1 cellular context compared by ENCODE assay signal in the genomic region with DNA sequence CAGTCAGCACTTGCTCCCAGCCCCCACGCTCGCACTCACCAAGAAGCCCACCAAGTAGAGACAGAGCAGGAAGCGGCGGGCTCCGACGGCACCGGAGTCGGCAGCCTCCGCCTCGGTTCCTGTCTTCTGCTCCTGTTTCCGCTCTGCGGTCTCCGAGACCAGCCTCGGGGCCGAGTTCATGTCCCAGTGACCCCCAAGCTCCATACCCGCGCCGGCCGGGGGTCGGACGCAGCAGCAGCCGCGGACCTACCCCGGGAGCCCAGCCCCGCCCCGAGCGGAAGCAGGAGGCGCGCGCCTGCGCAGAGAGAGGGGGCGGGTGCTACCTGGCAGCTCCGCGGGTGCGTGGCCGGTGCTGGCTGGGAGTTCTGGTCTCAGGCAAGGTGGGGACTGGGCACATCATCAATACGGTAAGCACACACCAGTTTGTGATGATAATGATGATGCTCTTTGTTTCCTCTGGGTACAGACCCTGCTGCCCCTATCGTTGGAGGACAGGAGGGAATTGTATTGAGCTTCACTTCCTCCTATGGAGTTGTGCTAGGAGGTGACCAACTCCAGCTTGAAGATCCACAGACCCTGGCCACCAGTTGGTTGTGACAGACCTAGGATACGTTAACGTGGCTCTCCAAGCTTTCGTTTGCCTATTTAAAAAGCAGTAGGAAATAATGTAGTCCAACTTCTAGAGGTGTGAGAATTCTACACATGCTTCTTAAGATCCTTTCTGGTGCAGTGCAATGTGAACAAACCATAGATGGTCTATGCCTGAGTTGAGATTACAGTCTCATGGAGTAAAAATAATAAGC.
TF ChIP-seq lines count a peak whose summit lies in the region.

No MANE protein-coding gene starts in this region.

TF ChIP-seq in HepG2, 621 proteins besides CTCF, POLR2A, EP300 and RAD21 (continued from another document and continues in another):
- TF ChIP-seq, protein P1, sequence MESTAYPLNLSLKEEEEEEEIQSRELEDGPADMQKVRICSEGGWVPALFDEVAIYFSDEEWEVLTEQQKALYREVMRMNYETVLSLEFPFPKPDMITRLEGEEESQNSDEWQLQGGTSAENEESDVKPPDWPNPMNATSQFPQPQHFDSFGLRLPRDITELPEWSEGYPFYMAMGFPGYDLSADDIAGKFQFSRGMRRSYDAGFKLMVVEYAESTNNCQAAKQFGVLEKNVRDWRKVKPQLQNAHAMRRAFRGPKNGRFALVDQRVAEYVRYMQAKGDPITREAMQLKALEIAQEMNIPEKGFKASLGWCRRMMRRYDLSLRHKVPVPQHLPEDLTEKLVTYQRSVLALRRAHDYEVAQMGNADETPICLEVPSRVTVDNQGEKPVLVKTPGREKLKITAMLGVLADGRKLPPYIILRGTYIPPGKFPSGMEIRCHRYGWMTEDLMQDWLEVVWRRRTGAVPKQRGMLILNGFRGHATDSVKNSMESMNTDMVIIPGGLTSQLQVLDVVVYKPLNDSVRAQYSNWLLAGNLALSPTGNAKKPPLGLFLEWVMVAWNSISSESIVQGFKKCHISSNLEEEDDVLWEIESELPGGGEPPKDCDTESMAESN (CRISPR knock-in tag; conservative IDR thresholded peaks at IDR 0.05), result 0 out of 2 replicates have a peak, but pooled peaks have one; percentile 54
- no peak for TF ChIP-seq TMF1 (CRISPR knock-in tag; IDR thresholded peaks at IDR 0.05; ENCODE audit: low read depth)
- TF ChIP-seq, protein P2, sequence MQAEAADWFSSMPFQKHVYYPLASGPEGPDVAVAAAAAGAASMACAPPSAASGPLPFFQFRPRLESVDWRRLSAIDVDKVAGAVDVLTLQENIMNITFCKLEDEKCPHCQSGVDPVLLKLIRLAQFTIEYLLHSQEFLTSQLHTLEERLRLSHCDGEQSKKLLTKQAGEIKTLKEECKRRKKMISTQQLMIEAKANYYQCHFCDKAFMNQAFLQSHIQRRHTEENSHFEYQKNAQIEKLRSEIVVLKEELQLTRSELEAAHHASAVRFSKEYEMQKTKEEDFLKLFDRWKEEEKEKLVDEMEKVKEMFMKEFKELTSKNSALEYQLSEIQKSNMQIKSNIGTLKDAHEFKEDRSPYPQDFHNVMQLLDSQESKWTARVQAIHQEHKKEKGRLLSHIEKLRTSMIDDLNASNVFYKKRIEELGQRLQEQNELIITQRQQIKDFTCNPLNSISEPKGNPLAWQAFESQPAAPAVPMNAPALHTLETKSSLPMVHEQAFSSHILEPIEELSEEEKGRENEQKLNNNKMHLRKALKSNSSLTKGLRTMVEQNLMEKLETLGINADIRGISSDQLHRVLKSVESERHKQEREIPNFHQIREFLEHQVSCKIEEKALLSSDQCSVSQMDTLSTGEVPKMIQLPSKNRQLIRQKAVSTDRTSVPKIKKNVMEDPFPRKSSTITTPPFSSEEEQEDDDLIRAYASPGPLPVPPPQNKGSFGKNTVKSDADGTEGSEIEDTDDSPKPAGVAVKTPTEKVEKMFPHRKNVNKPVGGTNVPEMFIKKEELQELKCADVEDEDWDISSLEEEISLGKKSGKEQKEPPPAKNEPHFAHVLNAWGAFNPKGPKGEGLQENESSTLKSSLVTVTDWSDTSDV (CRISPR knock-in tag; IDR thresholded peaks at IDR 0.05), result 0 out of 2 replicates have a peak, but pooled peaks have one; percentile 61
- TF ChIP-seq KDM3A (CRISPR knock-in tag; IDR thresholded peaks at IDR 0.05; ENCODE audit: low read depth), result peak; percentile 89; the same call in 1 of the 2 replicates
- peak; percentile 92 for TF ChIP-seq ZNF547 (CRISPR knock-in tag; IDR thresholded peaks at IDR 0.05)
- TF ChIP-seq, protein P3, sequence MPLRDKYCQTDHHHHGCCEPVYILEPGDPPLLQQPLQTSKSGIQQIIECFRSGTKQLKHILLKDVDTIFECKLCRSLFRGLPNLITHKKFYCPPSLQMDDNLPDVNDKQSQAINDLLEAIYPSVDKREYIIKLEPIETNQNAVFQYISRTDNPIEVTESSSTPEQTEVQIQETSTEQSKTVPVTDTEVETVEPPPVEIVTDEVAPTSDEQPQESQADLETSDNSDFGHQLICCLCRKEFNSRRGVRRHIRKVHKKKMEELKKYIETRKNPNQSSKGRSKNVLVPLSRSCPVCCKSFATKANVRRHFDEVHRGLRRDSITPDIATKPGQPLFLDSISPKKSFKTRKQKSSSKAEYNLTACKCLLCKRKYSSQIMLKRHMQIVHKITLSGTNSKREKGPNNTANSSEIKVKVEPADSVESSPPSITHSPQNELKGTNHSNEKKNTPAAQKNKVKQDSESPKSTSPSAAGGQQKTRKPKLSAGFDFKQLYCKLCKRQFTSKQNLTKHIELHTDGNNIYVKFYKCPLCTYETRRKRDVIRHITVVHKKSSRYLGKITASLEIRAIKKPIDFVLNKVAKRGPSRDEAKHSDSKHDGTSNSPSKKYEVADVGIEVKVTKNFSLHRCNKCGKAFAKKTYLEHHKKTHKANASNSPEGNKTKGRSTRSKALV (CRISPR knock-in tag; IDR thresholded peaks at IDR 0.05), result peak; percentile 29; the same call in 1 of the 2 replicates
- no peak; the same call in 1 of the 2 replicates for TF ChIP-seq TBP (CRISPR knock-in tag; IDR thresholded peaks at IDR 0.05)
- TF ChIP-seq KDM5B (CRISPR knock-in tag; IDR thresholded peaks at IDR 0.05; ENCODE audit: borderline replicate concordance), result peak; percentile 91
- TF ChIP-seq ZNF232 (CRISPR knock-in tag; IDR thresholded peaks at IDR 0.05; ENCODE audit: borderline replicate concordance), result peak; percentile 55
- TF ChIP-seq, protein P4, sequence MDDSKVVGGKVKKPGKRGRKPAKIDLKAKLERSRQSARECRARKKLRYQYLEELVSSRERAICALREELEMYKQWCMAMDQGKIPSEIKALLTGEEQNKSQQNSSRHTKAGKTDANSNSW (CRISPR knock-in tag; IDR thresholded peaks at IDR 0.05; ENCODE audit: borderline replicate concordance), result 0 out of 2 replicates have a peak, but pooled peaks have one; percentile 58
- TF ChIP-seq, protein P5, sequence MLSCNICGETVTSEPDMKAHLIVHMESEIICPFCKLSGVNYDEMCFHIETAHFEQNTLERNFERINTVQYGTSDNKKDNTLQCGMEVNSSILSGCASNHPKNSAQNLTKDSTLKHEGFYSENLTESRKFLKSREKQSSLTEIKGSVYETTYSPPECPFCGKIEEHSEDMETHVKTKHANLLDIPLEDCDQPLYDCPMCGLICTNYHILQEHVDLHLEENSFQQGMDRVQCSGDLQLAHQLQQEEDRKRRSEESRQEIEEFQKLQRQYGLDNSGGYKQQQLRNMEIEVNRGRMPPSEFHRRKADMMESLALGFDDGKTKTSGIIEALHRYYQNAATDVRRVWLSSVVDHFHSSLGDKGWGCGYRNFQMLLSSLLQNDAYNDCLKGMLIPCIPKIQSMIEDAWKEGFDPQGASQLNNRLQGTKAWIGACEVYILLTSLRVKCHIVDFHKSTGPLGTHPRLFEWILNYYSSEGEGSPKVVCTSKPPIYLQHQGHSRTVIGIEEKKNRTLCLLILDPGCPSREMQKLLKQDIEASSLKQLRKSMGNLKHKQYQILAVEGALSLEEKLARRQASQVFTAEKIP (CRISPR knock-in tag; IDR thresholded peaks at IDR 0.05; ENCODE audit: borderline replicate concordance), result no peak
- TF ChIP-seq ZNF543 (CRISPR knock-in tag; IDR thresholded peaks at IDR 0.05), result no peak
- TF ChIP-seq KDM1A (CRISPR knock-in tag; IDR thresholded peaks at IDR 0.05), result peak; percentile 51; the same call in 1 of the 2 replicates
- peak; percentile 78; the same call in 1 of the 2 replicates for TF ChIP-seq ZNF205 (CRISPR knock-in tag; IDR thresholded peaks at IDR 0.05)
- TF ChIP-seq ZNF230 (CRISPR knock-in tag; IDR thresholded peaks at IDR 0.05), result 0 out of 2 replicates have a peak, but pooled peaks have one; percentile 63
- no peak for TF ChIP-seq ZNF432 (CRISPR knock-in tag; IDR thresholded peaks at IDR 0.05; ENCODE audit: borderline replicate concordance)
- 0 out of 2 replicates have a peak, but pooled peaks have one; percentile 31 for TF ChIP-seq SIX1 (CRISPR knock-in tag; IDR thresholded peaks at IDR 0.05; ENCODE audit: borderline replicate concordance)
- TF ChIP-seq, protein P6, sequence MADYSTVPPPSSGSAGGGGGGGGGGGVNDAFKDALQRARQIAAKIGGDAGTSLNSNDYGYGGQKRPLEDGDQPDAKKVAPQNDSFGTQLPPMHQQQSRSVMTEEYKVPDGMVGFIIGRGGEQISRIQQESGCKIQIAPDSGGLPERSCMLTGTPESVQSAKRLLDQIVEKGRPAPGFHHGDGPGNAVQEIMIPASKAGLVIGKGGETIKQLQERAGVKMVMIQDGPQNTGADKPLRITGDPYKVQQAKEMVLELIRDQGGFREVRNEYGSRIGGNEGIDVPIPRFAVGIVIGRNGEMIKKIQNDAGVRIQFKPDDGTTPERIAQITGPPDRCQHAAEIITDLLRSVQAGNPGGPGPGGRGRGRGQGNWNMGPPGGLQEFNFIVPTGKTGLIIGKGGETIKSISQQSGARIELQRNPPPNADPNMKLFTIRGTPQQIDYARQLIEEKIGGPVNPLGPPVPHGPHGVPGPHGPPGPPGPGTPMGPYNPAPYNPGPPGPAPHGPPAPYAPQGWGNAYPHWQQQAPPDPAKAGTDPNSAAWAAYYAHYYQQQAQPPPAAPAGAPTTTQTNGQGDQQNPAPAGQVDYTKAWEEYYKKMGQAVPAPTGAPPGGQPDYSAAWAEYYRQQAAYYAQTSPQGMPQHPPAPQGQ (CRISPR knock-in tag; IDR thresholded peaks at IDR 0.05; ENCODE audit: borderline replicate concordance), result no peak
- TF ChIP-seq PAF1 (CRISPR knock-in tag; IDR thresholded peaks at IDR 0.05), result no peak
- TF ChIP-seq, protein P7, sequence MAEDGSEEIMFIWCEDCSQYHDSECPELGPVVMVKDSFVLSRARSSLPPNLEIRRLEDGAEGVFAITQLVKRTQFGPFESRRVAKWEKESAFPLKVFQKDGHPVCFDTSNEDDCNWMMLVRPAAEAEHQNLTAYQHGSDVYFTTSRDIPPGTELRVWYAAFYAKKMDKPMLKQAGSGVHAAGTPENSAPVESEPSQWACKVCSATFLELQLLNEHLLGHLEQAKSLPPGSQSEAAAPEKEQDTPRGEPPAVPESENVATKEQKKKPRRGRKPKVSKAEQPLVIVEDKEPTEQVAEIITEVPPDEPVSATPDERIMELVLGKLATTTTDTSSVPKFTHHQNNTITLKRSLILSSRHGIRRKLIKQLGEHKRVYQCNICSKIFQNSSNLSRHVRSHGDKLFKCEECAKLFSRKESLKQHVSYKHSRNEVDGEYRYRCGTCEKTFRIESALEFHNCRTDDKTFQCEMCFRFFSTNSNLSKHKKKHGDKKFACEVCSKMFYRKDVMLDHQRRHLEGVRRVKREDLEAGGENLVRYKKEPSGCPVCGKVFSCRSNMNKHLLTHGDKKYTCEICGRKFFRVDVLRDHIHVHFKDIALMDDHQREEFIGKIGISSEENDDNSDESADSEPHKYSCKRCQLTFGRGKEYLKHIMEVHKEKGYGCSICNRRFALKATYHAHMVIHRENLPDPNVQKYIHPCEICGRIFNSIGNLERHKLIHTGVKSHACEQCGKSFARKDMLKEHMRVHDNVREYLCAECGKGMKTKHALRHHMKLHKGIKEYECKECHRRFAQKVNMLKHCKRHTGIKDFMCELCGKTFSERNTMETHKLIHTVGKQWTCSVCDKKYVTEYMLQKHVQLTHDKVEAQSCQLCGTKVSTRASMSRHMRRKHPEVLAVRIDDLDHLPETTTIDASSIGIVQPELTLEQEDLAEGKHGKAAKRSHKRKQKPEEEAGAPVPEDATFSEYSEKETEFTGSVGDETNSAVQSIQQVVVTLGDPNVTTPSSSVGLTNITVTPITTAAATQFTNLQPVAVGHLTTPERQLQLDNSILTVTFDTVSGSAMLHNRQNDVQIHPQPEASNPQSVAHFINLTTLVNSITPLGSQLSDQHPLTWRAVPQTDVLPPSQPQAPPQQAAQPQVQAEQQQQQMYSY (CRISPR knock-in tag; IDR thresholded peaks at IDR 0.05), result no peak; the same call in 1 of the 2 replicates
- TF ChIP-seq TSC22D2 (CRISPR knock-in tag; IDR thresholded peaks at IDR 0.05; ENCODE audit: borderline replicate concordance), result peak; percentile 72; the same call in 1 of the 2 replicates
- peak; percentile 32 for TF ChIP-seq NAIF1 (CRISPR knock-in tag; IDR thresholded peaks at IDR 0.05; ENCODE audit: borderline replicate concordance)
- peak; percentile 92 for TF ChIP-seq TAF1 (CRISPR knock-in tag; IDR thresholded peaks at IDR 0.05)
- TF ChIP-seq, protein P8, sequence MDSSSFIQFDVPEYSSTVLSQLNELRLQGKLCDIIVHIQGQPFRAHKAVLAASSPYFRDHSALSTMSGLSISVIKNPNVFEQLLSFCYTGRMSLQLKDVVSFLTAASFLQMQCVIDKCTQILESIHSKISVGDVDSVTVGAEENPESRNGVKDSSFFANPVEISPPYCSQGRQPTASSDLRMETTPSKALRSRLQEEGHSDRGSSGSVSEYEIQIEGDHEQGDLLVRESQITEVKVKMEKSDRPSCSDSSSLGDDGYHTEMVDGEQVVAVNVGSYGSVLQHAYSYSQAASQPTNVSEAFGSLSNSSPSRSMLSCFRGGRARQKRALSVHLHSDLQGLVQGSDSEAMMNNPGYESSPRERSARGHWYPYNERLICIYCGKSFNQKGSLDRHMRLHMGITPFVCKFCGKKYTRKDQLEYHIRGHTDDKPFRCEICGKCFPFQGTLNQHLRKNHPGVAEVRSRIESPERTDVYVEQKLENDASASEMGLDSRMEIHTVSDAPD (CRISPR knock-in tag; IDR thresholded peaks at IDR 0.05), result no peak
- TF ChIP-seq FOSL2 (CRISPR knock-in tag; IDR thresholded peaks at IDR 0.05), result 0 out of 2 replicates have a peak, but pooled peaks have one; percentile 8
- TF ChIP-seq ZNF143 (CRISPR knock-in tag; IDR thresholded peaks at IDR 0.05), result no peak
- no peak for TF ChIP-seq ZNF569 (CRISPR knock-in tag; IDR thresholded peaks at IDR 0.05; ENCODE audit: borderline replicate concordance)
- TF ChIP-seq, protein P9, sequence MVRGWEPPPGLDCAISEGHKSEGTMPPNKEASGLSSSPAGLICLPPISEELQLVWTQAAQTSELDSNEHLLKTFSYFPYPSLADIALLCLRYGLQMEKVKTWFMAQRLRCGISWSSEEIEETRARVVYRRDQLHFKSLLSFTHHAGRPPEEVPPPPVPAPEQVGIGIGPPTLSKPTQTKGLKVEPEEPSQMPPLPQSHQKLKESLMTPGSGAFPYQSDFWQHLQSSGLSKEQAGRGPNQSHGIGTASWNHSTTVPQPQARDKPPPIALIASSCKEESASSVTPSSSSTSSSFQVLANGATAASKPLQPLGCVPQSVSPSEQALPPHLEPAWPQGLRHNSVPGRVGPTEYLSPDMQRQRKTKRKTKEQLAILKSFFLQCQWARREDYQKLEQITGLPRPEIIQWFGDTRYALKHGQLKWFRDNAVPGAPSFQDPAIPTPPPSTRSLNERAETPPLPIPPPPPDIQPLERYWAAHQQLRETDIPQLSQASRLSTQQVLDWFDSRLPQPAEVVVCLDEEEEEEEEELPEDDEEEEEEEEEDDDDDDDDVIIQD (CRISPR knock-in tag; IDR thresholded peaks at IDR 0.05; ENCODE audit: low read depth), result 0 out of 2 replicates have a peak, but pooled peaks have one; percentile 26
- peak; percentile 52; the same call in 1 of the 2 replicates for TF ChIP-seq ZIK1 (CRISPR knock-in tag; IDR thresholded peaks at IDR 0.05; ENCODE audit: borderline replicate concordance, low read depth)
- peak; percentile 76 for TF ChIP-seq ETV6 (CRISPR knock-in tag; conservative IDR thresholded peaks at IDR 0.05)
- 0 out of 2 replicates have a peak, but pooled peaks have one; percentile 44 for TF ChIP-seq SP140L (CRISPR knock-in tag; IDR thresholded peaks at IDR 0.05; ENCODE audit: borderline replicate concordance)
- peak; percentile 75; the same call in 1 of the 2 replicates for TF ChIP-seq RNF2 (conservative IDR thresholded peaks at IDR 0.05; ENCODE audit: low read depth)
- TF ChIP-seq HDAC6 (IDR thresholded peaks at IDR 0.05; ENCODE audit: low read depth, low read length), result no peak
- peak; percentile 87 for TF ChIP-seq ZNF589 (CRISPR knock-in tag; conservative IDR thresholded peaks at IDR 0.05)
- TF ChIP-seq ZNF33A (CRISPR knock-in tag; IDR thresholded peaks at IDR 0.05; ENCODE audit: borderline replicate concordance), result peak; percentile 22; the same call in 1 of the 2 replicates
- TF ChIP-seq ZNF614 (CRISPR knock-in tag; IDR thresholded peaks at IDR 0.05; ENCODE audit: borderline replicate concordance), result peak; percentile 76; the same call in 1 of the 2 replicates
